In genomic region chr5:179803651-179804598, GRCh38 we compare ENCODE assay signal across 8 cellular contexts. TPM values are rescaled to one million over a fixed set of nuclear protein-coding genes. Genes with fewer than 3 reads are reported as not detected.
DNase-seq lines count a peak whose midpoint lies in the region; ATAC-seq and TF ChIP-seq lines count a peak whose summit lies in the region.

No MANE protein-coding gene starts in this region.

- H3K36me3 Mint-ChIP-seq in activated CD4-positive, alpha-beta T cell treated with anti-CD3 and anti-CD28 coated beads, Interleukin-2, amount 10 ng/mL, durations not matched to agents 24 days and 14 days (ENCODE audit: low read depth) = peaks cover 18% of the 10 kb centered on the region

- H3K27ac ChIP-seq in HL-60 (replicated peaks) = peak overlapping the region; percentile 97

- H3K4me3 Mint-ChIP-seq in activated CD4-positive, alpha-beta T cell treated with anti-CD3 and anti-CD28 coated beads, Interleukin-2, amount 10 ng/mL, durations not matched to agents 24 days and 14 days = peak overlapping the region; percentile 90
- peak overlapping the region; percentile 96 to 99 for H3K4me3 Mint-ChIP-seq in stimulated activated naive CD8-positive, alpha-beta T cell treated with anti-CD3 and anti-CD28 coated beads, Interleukin-15, amount 100 ng/mL, for 72 hours

- intact Hi-C loops in activated CD4-positive, alpha-beta T cell treated with anti-CD3 and anti-CD28 coated beads, Interleukin-2, amount 10 ng/mL, durations not matched to agents 24 days and 14 days (cut with micrococcal nuclease) = loop anchor here (1.0 to 5.0 kb wide), 3 partner anchors 17 to 54 kb away; partner anchors contain the start of gene MRNIP

- peak overlapping the region; percentile 86 for H3K27ac Mint-ChIP-seq in activated CD4-positive, alpha-beta T cell treated with anti-CD3 and anti-CD28 coated beads, Interleukin-2, amount 10 ng/mL, durations not matched to agents 24 days and 14 days
- peak overlapping the region; percentile 71 to 78 for H3K27ac Mint-ChIP-seq in stimulated activated naive CD8-positive, alpha-beta T cell treated with anti-CD3 and anti-CD28 coated beads, Interleukin-15, amount 100 ng/mL, for 72 hours

- H3K9me3 Mint-ChIP-seq in activated CD4-positive, alpha-beta T cell treated with anti-CD3 and anti-CD28 coated beads, Interleukin-2, amount 10 ng/mL, durations not matched to agents 24 days and 14 days = no peaks in the 10 kb centered on the region
- no peaks in the 10 kb centered on the region for H3K9me3 Mint-ChIP-seq in stimulated activated naive CD8-positive, alpha-beta T cell treated with anti-CD3 and anti-CD28 coated beads, Interleukin-15, amount 100 ng/mL, for 72 hours

- peak; percentile 76 for ATAC-seq in stimulated activated naive CD8-positive, alpha-beta T cell treated with anti-CD3 and anti-CD28 coated beads, Interleukin-15, amount 100 ng/mL, for 72 hours
- no peak for ATAC-seq in GM18870 (IDR thresholded peaks at IDR 0.05; ENCODE audit: unreplicated experiment)

- no peaks in the 10 kb centered on the region for H3K27me3 Mint-ChIP-seq in activated CD4-positive, alpha-beta T cell treated with anti-CD3 and anti-CD28 coated beads, Interleukin-2, amount 10 ng/mL, durations not matched to agents 24 days and 14 days
- H3K27me3 Mint-ChIP-seq in stimulated activated naive CD8-positive, alpha-beta T cell treated with anti-CD3 and anti-CD28 coated beads, Interleukin-15, amount 100 ng/mL, for 72 hours = no peaks in the 10 kb centered on the region

- H3K4me1 Mint-ChIP-seq in activated CD4-positive, alpha-beta T cell treated with anti-CD3 and anti-CD28 coated beads, Interleukin-2, amount 10 ng/mL, durations not matched to agents 24 days and 14 days = peaks cover 32% of the 10 kb centered on the region
- H3K4me1 Mint-ChIP-seq in stimulated activated naive CD8-positive, alpha-beta T cell treated with anti-CD3 and anti-CD28 coated beads, Interleukin-15, amount 100 ng/mL, for 72 hours = peaks cover 51% of the 10 kb centered on the region

- peak overlapping the region; percentile 72 for H3K4me3 ChIP-seq in HL-60 (replicated peaks; ENCODE audit: insufficient read depth, low read length)

- TF ChIP-seq CTCF in HL-60 (IDR thresholded peaks at IDR 0.05; ENCODE audit: insufficient read depth, low read length) = no peak

- no peaks in the 10 kb centered on the region for H3K27me3 ChIP-seq in HL-60 (ENCODE audit: insufficient read depth, poor library complexity, severe bottlenecking)

- DNase-seq in AG08395 (ENCODE audit: low spot score) (peak; percentile 50), HL-60 (ENCODE audit: low read depth in 1 of 2, low spot score in 1 of 2) (peak in 1 of 2 experiments; percentile 94), kidney glomerular epithelial cell (lab: John Stamatoyannopoulos, UW) (peak; percentile 36), amniotic stem cell (lab: John Stamatoyannopoulos, UW) (no peak), NCI-H510A treated with DMSO at 0.1 percent for 48 hours (lab: John Stamatoyannopoulos, UW) (no peak)
- peak; percentile 70 for DNase-seq in activated CD4-positive, alpha-beta T cell treated with anti-CD3 and anti-CD28 coated beads, Interleukin-2, amount 10 ng/mL, durations not matched to agents 24 days and 14 days
- peak; percentile 60 to 79 for DNase-seq in stimulated activated naive CD8-positive, alpha-beta T cell treated with anti-CD3 and anti-CD28 coated beads, Interleukin-15, amount 100 ng/mL, for 72 hours

RNA-seq across cellular contexts. Expression of gene MGAT4B, which starts 2.7 kb away (rescaled TPM):
- 126 and 134 TPM in 2 replicates for total RNA-seq in activated CD4-positive, alpha-beta T cell treated with anti-CD3 and anti-CD28 coated beads, Interleukin-2, amount 10 ng/mL, durations not matched to agents 24 days and 14 days

RNA-seq across cellular contexts. Expression of gene LTC4S, which starts 10.1 kb away (rescaled TPM):
- 0.88 and 1.6 TPM in 2 replicates for total RNA-seq in activated CD4-positive, alpha-beta T cell treated with anti-CD3 and anti-CD28 coated beads, Interleukin-2, amount 10 ng/mL, durations not matched to agents 24 days and 14 days

RNA-seq across cellular contexts. Expression of gene SQSTM1, which starts 16.8 kb away (rescaled TPM):
- total RNA-seq in activated CD4-positive, alpha-beta T cell treated with anti-CD3 and anti-CD28 coated beads, Interleukin-2, amount 10 ng/mL, durations not matched to agents 24 days and 14 days = 177 and 183 TPM in 2 replicates

RNA-seq across cellular contexts. Expression of gene MRNIP, which starts 54.7 kb away (rescaled TPM):
- total RNA-seq in activated CD4-positive, alpha-beta T cell treated with anti-CD3 and anti-CD28 coated beads, Interleukin-2, amount 10 ng/mL, durations not matched to agents 24 days and 14 days = 27.6 and 27.8 TPM in 2 replicates

Comparison
In these comparisons a context has a peak if more than half of its experiments do, and no peak if none do; other contexts are left out.
1. DNase-seq: peak in AG08395 (single experiment), activated CD4-positive, alpha-beta T cell treated with anti-CD3 and anti-CD28 coated beads, Interleukin-2, amount 10 ng/mL, durations not matched to agents 24 days and 14 days (single experiment), kidney glomerular epithelial cell (single experiment) and stimulated activated naive CD8-positive, alpha-beta T cell treated with anti-CD3 and anti-CD28 coated beads, Interleukin-15, amount 100 ng/mL, for 72 hours (2 of 2); none in amniotic stem cell (single experiment) and NCI-H510A treated with DMSO at 0.1 percent for 48 hours (single experiment).